Comparison of ENCODE assay signal across 24 cellular contexts in genomic region chr14:101502761-101503392, GRCh38. TPM values are rescaled to one million over a fixed set of nuclear protein-coding genes. Genes with fewer than 3 reads are reported as not detected.
A peak's percentile ranks its signal among the peaks of the same experiment; 100 is the strongest.
DNase-seq lines count a peak whose midpoint lies in the region; ATAC-seq and TF ChIP-seq lines count a peak whose summit lies in the region.
"Had no signal": no experiment of that assay in that cellular context is flagged by ENCODE, and none has a peak within 500 bp of the region (broad histone marks: within the 10 kb centered on the region; RNA-seq: fewer than 3 reads in every experiment).

No MANE protein-coding gene starts in this region.

- DNase-seq in right atrium auricular region (ENCODE audit: low spot score) (peak; percentile 51), left ventricle myocardium inferior (no peak), dorsolateral prefrontal cortex (peak in 7 of 10 donors; percentile 18 to 43 (median 34)), osteoblast (ENCODE audit: insufficient read length, low spot score, missing footprints) (peak; percentile 73), aorta (peak; percentile 17 to 64), OCI-M2 (lab: John Stamatoyannopoulos, UW; ENCODE audit: unreplicated experiment) (no peak)
- DNase-seq: activated CD8-positive, alpha-beta T cell treated with anti-CD3 and anti-CD28 coated beads, Interleukin-2, amount 10 ng/mL, durations not matched to agents 7 days and 5 days; amniotic stem cell; dermis blood vessel endothelial cell; mesenchymal stem cell; NCI-H1417; NCI-H2107; NCI-H446 treated with DMSO at 0.1 percent for 48 hours; stimulated activated CD4-positive, alpha-beta T cell treated with anti-CD3 and anti-CD28 coated beads, Interleukin-2, amount 100 ng/mL, for 48 hours; stimulated activated naive B cell treated with anti-CD40 and anti-IgM and Interleukin-4, amounts not matched to agents 10 μg/mL and 1 μg/mL and 100 μg/mL, for 72 hours; T-helper 9 cell had no signal

- no peak overlapping the region for H2AFZ ChIP-seq in osteoblast (ENCODE audit: low read length)

- H3K27ac ChIP-seq in right atrium auricular region (no peak overlapping the region), left ventricle myocardium inferior (replicated peaks) (no peak overlapping the region), dorsolateral prefrontal cortex (peak overlapping the region in 1 of 59 donors; percentile 4), osteoblast (ENCODE audit: low read depth, low read length) (no peak overlapping the region), aorta (ENCODE audit: low read depth in 1 of 2, low read length in 2 of 2) (no peak overlapping the region)
- H3K27ac ChIP-seq: C4-2B had no signal

- H4K20me1 ChIP-seq in osteoblast (ENCODE audit: insufficient read depth, low read length) = no peaks in the 10 kb centered on the region

- TF ChIP-seq CTCF in right atrium auricular region (IDR thresholded peaks at IDR 0.05) (no peak), left ventricle myocardium inferior (IDR thresholded peaks at IDR 0.05; ENCODE audit: borderline replicate concordance) (no peak), dorsolateral prefrontal cortex (IDR thresholded peaks at IDR 0.05 in 54 of 56, conservative IDR thresholded peaks at IDR 0.05 in 2 of 56; ENCODE audit: low read depth in 1 of 56, partially characterized antibody in 56 of 56) (no peak), osteoblast (IDR thresholded peaks at IDR 0.05; ENCODE audit: extremely low read depth, low read depth, low read length) (no peak)

- H3K4me2 ChIP-seq in osteoblast (ENCODE audit: insufficient read depth, low read length) = no peak overlapping the region

- no peaks in the 10 kb centered on the region for H3K79me2 ChIP-seq in osteoblast (ENCODE audit: insufficient read depth, low read length)

- 80 to 82% methylated on average over 18 of the region's 18 CpGs for WGBS in aorta, 2 donors

- H3K36me3 ChIP-seq in right atrium auricular region = no peaks in the 10 kb centered on the region
- H3K36me3 ChIP-seq in left ventricle myocardium inferior = no peaks in the 10 kb centered on the region
- H3K36me3 ChIP-seq in osteoblast (ENCODE audit: insufficient read depth, low read length) = no peaks in the 10 kb centered on the region
- H3K36me3 ChIP-seq in aorta (ENCODE audit: control insufficient read depth in 1 of 2, insufficient read depth in 2 of 2, low read length in 1 of 2) = no peaks in the 10 kb centered on the region

- H3K27me3 ChIP-seq in right atrium auricular region = no peaks in the 10 kb centered on the region
- H3K27me3 ChIP-seq in left ventricle myocardium inferior (ENCODE audit: low read depth) = peaks cover 82% of the 10 kb centered on the region
- peaks cover 0 to 25% (median 0%) of the 10 kb centered on the region in 45 donors for H3K27me3 ChIP-seq in dorsolateral prefrontal cortex
- H3K27me3 ChIP-seq in osteoblast (ENCODE audit: insufficient read depth, low read length) = no peaks in the 10 kb centered on the region
- H3K27me3 ChIP-seq in aorta (ENCODE audit: control insufficient read depth in 1 of 2, insufficient read depth in 2 of 2, low read length in 1 of 2) = no peaks in the 10 kb centered on the region

- H3K9me3 ChIP-seq in right atrium auricular region = peaks cover 0 to 8% of the 10 kb centered on the region in 2 donors
- H3K9me3 ChIP-seq in left ventricle myocardium inferior (replicated peaks) = peaks cover 10% of the 10 kb centered on the region
- no peaks in the 10 kb centered on the region for H3K9me3 ChIP-seq in osteoblast (ENCODE audit: low read depth, low read length)
- no peaks in the 10 kb centered on the region for H3K9me3 ChIP-seq in aorta (ENCODE audit: control insufficient read depth, low read length)

- H3K4me1 ChIP-seq in right atrium auricular region (no peaks in the 10 kb centered on the region), left ventricle myocardium inferior (no peaks in the 10 kb centered on the region), osteoblast (ENCODE audit: insufficient read depth, low read length) (no peaks in the 10 kb centered on the region), aorta (ENCODE audit: control insufficient read depth in 1 of 2, insufficient read depth in 2 of 2, low read length in 2 of 2) (no peaks in the 10 kb centered on the region)

- intact Hi-C loops in left ventricle myocardium inferior (cut with micrococcal nuclease) (no loop called here), dorsolateral prefrontal cortex (cut with DNase I) (no loop called here), aorta (cut with DNase I) (no loop called here)

- ATAC-seq in aorta (ENCODE audit: low FRiP score) = no peak
- ATAC-seq in GM18502 (IDR thresholded peaks at IDR 0.05; ENCODE audit: poor library complexity, unreplicated experiment) = no peak
- no peak for ATAC-seq in HG02759 (IDR thresholded peaks at IDR 0.05; ENCODE audit: unreplicated experiment)
- ATAC-seq: activated CD8-positive, alpha-beta T cell treated with anti-CD3 and anti-CD28 coated beads, Interleukin-2, amount 10 ng/mL, durations not matched to agents 7 days and 5 days; HCT116; left colon; Right ventricle myocardium inferior; stimulated activated naive B cell treated with anti-CD40 and anti-IgM and Interleukin-4, amounts not matched to agents 10 μg/mL and 1 μg/mL and 100 μg/mL, for 72 hours had no signal

- H3K4me3 ChIP-seq in right atrium auricular region = no peak overlapping the region
- no peak overlapping the region for H3K4me3 ChIP-seq in left ventricle myocardium inferior
- no peak overlapping the region for H3K4me3 ChIP-seq in dorsolateral prefrontal cortex
- H3K4me3 ChIP-seq in osteoblast (ENCODE audit: insufficient read depth, low read length) = no peak overlapping the region
- H3K4me3 ChIP-seq in aorta (ENCODE audit: low read length in 2 of 2) = no peak overlapping the region

RNA-seq across cellular contexts. Expression of gene DIO3, which starts 58.4 kb away (rescaled TPM):
- total RNA-seq in right atrium auricular region (under 1 TPM in 1 of 2 donors, not detected in 1; 0.55 TPM), left ventricle myocardium inferior (not detected), dorsolateral prefrontal cortex (1 to 10 TPM in 43 of 120 experiments, under 1 TPM in 72, not detected in 5; 0.20 to 3.3 (median 0.79) TPM), osteoblast (not detected in 2 replicates), aorta (1 to 10 TPM; 3.9 to 5.8 TPM)
- polyA plus RNA-seq in aorta = under 1 TPM; 0.05 to 0.13 TPM
- total RNA-seq: activated CD8-positive, alpha-beta T cell treated with anti-CD3 and anti-CD28 coated beads, Interleukin-2, amount 10 ng/mL, durations not matched to agents 7 days and 5 days; dermis blood vessel endothelial cell; endothelial cell of umbilical vein had no signal
- polyA plus RNA-seq: endothelial cell of umbilical vein, IgD-negative memory B cell had no signal

Comparison
In these comparisons a context has a peak if more than half of its experiments do, and no peak if none do; other contexts are left out.
1. DNase-seq: peak in right atrium auricular region (single experiment), dorsolateral prefrontal cortex (7 of 10), osteoblast (single experiment) and aorta (2 of 2); none in left ventricle myocardium inferior (single experiment) and OCI-M2 (single experiment).